In the genomic region with DNA sequence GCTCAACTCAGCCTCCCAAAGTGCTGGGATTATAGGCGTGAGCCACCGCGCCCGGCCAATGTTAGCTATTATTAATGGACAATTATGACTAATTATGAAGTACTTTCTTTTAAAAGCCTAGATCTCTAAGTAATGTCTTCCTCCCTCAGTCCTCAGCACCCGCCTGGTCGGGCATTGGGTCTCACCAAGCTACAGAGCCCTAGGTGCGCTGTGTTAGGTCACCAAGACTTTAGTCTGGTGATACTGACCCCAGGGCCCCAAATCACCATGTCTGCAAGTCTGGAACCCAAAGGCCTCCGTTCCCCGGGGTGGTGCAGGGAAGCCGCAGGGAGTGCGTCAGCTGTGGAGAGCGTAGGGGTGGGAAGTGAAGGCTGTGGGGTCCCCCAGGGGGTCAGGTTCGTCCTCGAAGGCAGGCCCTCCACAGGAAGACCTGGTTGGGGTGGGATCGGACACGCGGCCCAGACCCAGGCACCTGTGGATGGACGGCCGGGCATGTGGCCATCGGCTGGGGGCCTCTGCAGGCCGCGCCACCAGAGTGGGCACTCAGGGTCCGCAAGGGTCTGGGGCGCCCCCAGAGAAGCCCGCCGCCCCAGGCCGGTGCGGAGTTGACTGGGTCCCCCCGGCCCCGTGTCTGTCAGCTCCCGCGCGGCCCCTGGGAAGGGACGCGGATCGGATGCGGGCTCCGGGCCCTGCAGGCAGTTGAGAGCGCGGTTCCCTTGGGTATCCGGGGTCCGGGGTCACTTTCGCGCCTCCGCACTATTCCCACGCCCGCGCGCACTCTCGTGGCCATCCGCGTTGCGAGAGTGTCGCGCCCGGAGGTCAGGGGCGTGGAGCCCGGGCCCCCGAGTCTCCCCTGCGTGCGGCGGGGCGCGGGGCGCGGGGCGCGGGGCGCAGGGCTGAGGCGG, we compare ENCODE assay signal across 8 cellular contexts. TPM values are rescaled to one million over a fixed set of nuclear protein-coding genes. Genes with fewer than 3 reads are reported as not detected.
DNase-seq lines count a peak whose midpoint lies in the region; ATAC-seq and TF ChIP-seq lines count a peak whose summit lies in the region.

No MANE protein-coding gene starts in this region.

- H3K4me1 ChIP-seq in H9 (ENCODE audit: insufficient read depth, low read length), result no peaks in the 10 kb centered on the region; the same call in 1 of the 2 replicates
- H3K4me1 ChIP-seq in skeletal muscle satellite cell (ENCODE audit: control insufficient read depth, insufficient read depth, low read length), result peaks cover 29% of the 10 kb centered on the region

- peaks cover 14 to 15% of the 10 kb centered on the region in 2 experiments for H3K4me1 Mint-ChIP-seq in H9
- H3K4me1 Mint-ChIP-seq in activated CD4-positive, alpha-beta memory T cell treated with anti-CD3 and anti-CD28 coated beads, Interleukin-2, amount 10 ng/mL, durations not matched to agents 7 days and 5 days, result peaks cover 29% of the 10 kb centered on the region

- no peak overlapping the region for H2BK20ac ChIP-seq in H9 (ENCODE audit: low read depth, low read length, poor library complexity, severe bottlenecking)

- no peak overlapping the region for H3K9ac ChIP-seq in H9 (ENCODE audit: extremely low read depth, insufficient read length, low read length)
- H3K9ac ChIP-seq in skeletal muscle satellite cell (ENCODE audit: low read depth, low read length), result peak overlapping the region; percentile 94

- H4K20me1 ChIP-seq in H9 (ENCODE audit: control insufficient read depth, insufficient read depth, insufficient read length), result no peaks in the 10 kb centered on the region

- peak overlapping the region; percentile 100 for H3K4me3 ChIP-seq in skeletal muscle satellite cell (ENCODE audit: low read length)

- H3K9me3 Mint-ChIP-seq in H9, result no peaks in the 10 kb centered on the region; a peak in 1 of 5 replicates
- H3K9me3 Mint-ChIP-seq in activated CD4-positive, alpha-beta memory T cell treated with anti-CD3 and anti-CD28 coated beads, Interleukin-2, amount 10 ng/mL, durations not matched to agents 7 days and 5 days, result no peaks in the 10 kb centered on the region

- no peak overlapping the region for H4K91ac ChIP-seq in H9 (ENCODE audit: insufficient read length, low read depth, low read length)

- H3K27me3 ChIP-seq in H9 (ENCODE audit: insufficient read depth, low read length) (no peaks in the 10 kb centered on the region; the same call in 1 of the 2 replicates), skeletal muscle satellite cell (ENCODE audit: control insufficient read depth, insufficient read depth, low read length) (no peaks in the 10 kb centered on the region)

- peaks cover 0 to 5% (median 4%) of the 10 kb centered on the region in 3 experiments; a peak in 3 of 7 replicates for H3K36me3 Mint-ChIP-seq in H9 (ENCODE audit: insufficient read depth in 1 of 3, low read depth in 3 of 3)
- H3K36me3 Mint-ChIP-seq in activated CD4-positive, alpha-beta memory T cell treated with anti-CD3 and anti-CD28 coated beads, Interleukin-2, amount 10 ng/mL, durations not matched to agents 7 days and 5 days (ENCODE audit: low read depth), result peaks cover 9% of the 10 kb centered on the region

- H4K8ac ChIP-seq in H9 (replicated peaks; ENCODE audit: insufficient read length, low read depth, low read length), result no peak overlapping the region

- no peak overlapping the region for H4K5ac ChIP-seq in H9 (ENCODE audit: insufficient read length, low read depth, low read length)

- no peak overlapping the region for H3K56ac ChIP-seq in H9 (ENCODE audit: insufficient read length, low read depth, low read length)

- no peak overlapping the region for H2AK5ac ChIP-seq in H9 (ENCODE audit: insufficient read length, low read length)

- intact Hi-C loops in left ventricle myocardium superior (cut with micrococcal nuclease), result no loop called here

- CTCF ChIA-PET in activated CD4-positive, alpha-beta memory T cell treated with anti-CD3 and anti-CD28 coated beads, Interleukin-2, amount 10 ng/mL, durations not matched to agents 7 days and 5 days (lab: Charles Lee), result interaction anchor here (1.5 kb wide), 1 partner anchor 18 kb away, joined by 3 read pairs; no protein-coding TSS in a partner anchor

- H3K18ac ChIP-seq in H9 (ENCODE audit: insufficient read length, low read depth, low read length), result peak overlapping the region; percentile 22

- peak; percentile 41 for DNase-seq in H9
- no peak for DNase-seq in activated CD4-positive, alpha-beta memory T cell treated with anti-CD3 and anti-CD28 coated beads, Interleukin-2, amount 10 ng/mL, durations not matched to agents 7 days and 5 days
- peak; percentile 59 for DNase-seq in left ventricle myocardium superior
- DNase-seq in GM20000 (ENCODE audit: low spot score), result no peak
- DNase-seq in NCI-H524 treated with DMSO at 0.1 percent for 48 hours (lab: John Stamatoyannopoulos, UW), result no peak
- no peak for DNase-seq in COR-L47 (lab: John Stamatoyannopoulos, UW)
- no peak for DNase-seq in DMS153 treated with DMSO at 0.1 percent for 48 hours (lab: John Stamatoyannopoulos, UW; ENCODE audit: unreplicated experiment)

- H3K36me3 ChIP-seq in skeletal muscle satellite cell (ENCODE audit: insufficient read depth, low read length), result peaks cover 4% of the 10 kb centered on the region

- no peak overlapping the region for H3K27ac ChIP-seq in H9 (ENCODE audit: insufficient read length, low read depth, low read length)

- POLR2A ChIA-PET in activated CD4-positive, alpha-beta memory T cell treated with anti-CD3 and anti-CD28 coated beads, Interleukin-2, amount 10 ng/mL, durations not matched to agents 7 days and 5 days (lab: Charles Lee), result interaction anchor here (1.0 to 1.4 kb wide), 4 partner anchors 10 to 58 kb away, joined by 3 to 5 read pairs (median 3); no protein-coding TSS in a partner anchor

- H3T11ph ChIP-seq in H9 (ENCODE audit: low read length), result no peak overlapping the region

- peaks cover 7% of the 10 kb centered on the region; the same call in 1 of the 2 replicates for H3K79me2 ChIP-seq in H9 (ENCODE audit: insufficient read depth, low read length)

- H3K4ac ChIP-seq in H9 (ENCODE audit: low read depth, low read length), result no peak overlapping the region

- WGBS in H9 (ENCODE audit: extremely low coverage, insufficient read length, low lambda C conversion rate), result no CpG with 5 or more reads among the region's 70 CpGs

- H3K4me3 Mint-ChIP-seq in H9, result peak overlapping the region; percentile 72 to 77
- H3K4me3 Mint-ChIP-seq in activated CD4-positive, alpha-beta memory T cell treated with anti-CD3 and anti-CD28 coated beads, Interleukin-2, amount 10 ng/mL, durations not matched to agents 7 days and 5 days, result peak overlapping the region; percentile 81

- no peak for ATAC-seq in left ventricle myocardium superior

- no peak overlapping the region for H2BK120ac ChIP-seq in H9 (ENCODE audit: low read depth, low read length, poor library complexity, severe bottlenecking)

- no peak overlapping the region for H2BK5ac ChIP-seq in H9 (ENCODE audit: insufficient read length, low read length)

- H2BK12ac ChIP-seq in H9 (ENCODE audit: insufficient read length, low read depth, low read length), result no peak overlapping the region

- H2AFZ ChIP-seq in H9 (ENCODE audit: low read length), result no peak overlapping the region

- no peak overlapping the region for H2BK15ac ChIP-seq in H9 (ENCODE audit: low read depth, low read length)

- no peak overlapping the region for H3K23ac ChIP-seq in H9 (ENCODE audit: insufficient read length, low read depth, low read length)

- H3K79me1 ChIP-seq in H9 (ENCODE audit: insufficient read depth, low read depth, low read length, poor library complexity, severe bottlenecking), result no peaks in the 10 kb centered on the region

- H3K23me2 ChIP-seq in H9 (ENCODE audit: insufficient read length, low read depth, low read length, poor library complexity, severe bottlenecking), result peaks cover 8% of the 10 kb centered on the region

- H3K27ac Mint-ChIP-seq in H9, result no peak overlapping the region
- H3K27ac Mint-ChIP-seq in activated CD4-positive, alpha-beta memory T cell treated with anti-CD3 and anti-CD28 coated beads, Interleukin-2, amount 10 ng/mL, durations not matched to agents 7 days and 5 days, result peak overlapping the region; percentile 52

- H3K4me2 ChIP-seq in H9 (ENCODE audit: insufficient read depth, insufficient read length, low read length) (no peak overlapping the region), skeletal muscle satellite cell (ENCODE audit: low read length) (peak overlapping the region; percentile 99)

- peaks cover 20% of the 10 kb centered on the region for H3K27me3 Mint-ChIP-seq in H9 (ENCODE audit: low read depth)
- peaks cover 19% of the 10 kb centered on the region for H3K27me3 Mint-ChIP-seq in activated CD4-positive, alpha-beta memory T cell treated with anti-CD3 and anti-CD28 coated beads, Interleukin-2, amount 10 ng/mL, durations not matched to agents 7 days and 5 days

- peak overlapping the region; percentile 69 for H3K14ac ChIP-seq in H9 (ENCODE audit: insufficient read depth, low read length)

- no peaks in the 10 kb centered on the region for H3K9me3 ChIP-seq in H9 (ENCODE audit: control insufficient read depth, low read depth, low read length)
- no peaks in the 10 kb centered on the region for H3K9me3 ChIP-seq in skeletal muscle satellite cell (replicated peaks; ENCODE audit: low read length)

- TF ChIP-seq CTCF in H9 (conservative IDR thresholded peaks at IDR 0.05) (no peak), GM20000 (IDR thresholded peaks at IDR 0.05; ENCODE audit: extremely low read depth, missing control alignments) (no peak)

RNA-seq across cellular contexts. Expression of a gene that starts 0.7 kb away (rescaled TPM):
- 109 and 117 TPM in 2 replicates for total RNA-seq in H9 (2021)
- 10 to 100 TPM; 94.1 to 95.0 TPM for total RNA-seq in activated CD4-positive, alpha-beta memory T cell treated with anti-CD3 and anti-CD28 coated beads, Interleukin-2, amount 10 ng/mL, durations not matched to agents 7 days and 5 days
- 117 TPM for total RNA-seq in left ventricle myocardium superior
- total RNA-seq in skeletal muscle satellite cell (2012; rRNA removed), result 59.4 and 61.1 TPM in 2 replicates

RNA-seq across cellular contexts. Expression of a gene that starts 57.9 kb away (rescaled TPM):
- total RNA-seq in H9 (2021) (40.7 and 44.5 TPM in 2 replicates), left ventricle myocardium superior (37.6 TPM)
- 10 to 100 TPM; 54.3 to 55.6 TPM for total RNA-seq in activated CD4-positive, alpha-beta memory T cell treated with anti-CD3 and anti-CD28 coated beads, Interleukin-2, amount 10 ng/mL, durations not matched to agents 7 days and 5 days
- total RNA-seq in skeletal muscle satellite cell (2012; rRNA removed), result 15.5 and 28.0 TPM in 2 replicates

RNA-seq across cellular contexts. Expression of a gene that starts 58.9 kb away (rescaled TPM):
- total RNA-seq in H9 (2021), result 94.6 and 96.6 TPM in 2 replicates
- total RNA-seq in activated CD4-positive, alpha-beta memory T cell treated with anti-CD3 and anti-CD28 coated beads, Interleukin-2, amount 10 ng/mL, durations not matched to agents 7 days and 5 days, result 10 to 100 TPM; 43.3 to 43.7 TPM
- 9.9 TPM for total RNA-seq in left ventricle myocardium superior
- total RNA-seq in skeletal muscle satellite cell (2012; rRNA removed), result 28.0 and 32.7 TPM in 2 replicates

RNA-seq across cellular contexts. Expression of a gene that starts 58.9 kb away (rescaled TPM):
- total RNA-seq in H9 (2021) (1.5 and 1.7 TPM in 2 replicates), left ventricle myocardium superior (not detected)
- under 1 TPM; 0.15 to 0.40 TPM for total RNA-seq in activated CD4-positive, alpha-beta memory T cell treated with anti-CD3 and anti-CD28 coated beads, Interleukin-2, amount 10 ng/mL, durations not matched to agents 7 days and 5 days
- 0.87 and 1.5 TPM in 2 replicates for total RNA-seq in skeletal muscle satellite cell (2012; rRNA removed)

Comparison
In these comparisons a context has a peak if more than half of its experiments do, and no peak if none do; other contexts are left out.
1. DNase-seq: peak in H9 (single experiment) and left ventricle myocardium superior (single experiment); none in activated CD4-positive, alpha-beta memory T cell treated with anti-CD3 and anti-CD28 coated beads, Interleukin-2, amount 10 ng/mL, durations not matched to agents 7 days and 5 days (single experiment), GM20000 (single experiment), NCI-H524 treated with DMSO at 0.1 percent for 48 hours (single experiment), COR-L47 (single experiment) and DMS153 treated with DMSO at 0.1 percent for 48 hours (single experiment).